1 cellular context compared by ENCODE assay signal in the genomic region with DNA sequence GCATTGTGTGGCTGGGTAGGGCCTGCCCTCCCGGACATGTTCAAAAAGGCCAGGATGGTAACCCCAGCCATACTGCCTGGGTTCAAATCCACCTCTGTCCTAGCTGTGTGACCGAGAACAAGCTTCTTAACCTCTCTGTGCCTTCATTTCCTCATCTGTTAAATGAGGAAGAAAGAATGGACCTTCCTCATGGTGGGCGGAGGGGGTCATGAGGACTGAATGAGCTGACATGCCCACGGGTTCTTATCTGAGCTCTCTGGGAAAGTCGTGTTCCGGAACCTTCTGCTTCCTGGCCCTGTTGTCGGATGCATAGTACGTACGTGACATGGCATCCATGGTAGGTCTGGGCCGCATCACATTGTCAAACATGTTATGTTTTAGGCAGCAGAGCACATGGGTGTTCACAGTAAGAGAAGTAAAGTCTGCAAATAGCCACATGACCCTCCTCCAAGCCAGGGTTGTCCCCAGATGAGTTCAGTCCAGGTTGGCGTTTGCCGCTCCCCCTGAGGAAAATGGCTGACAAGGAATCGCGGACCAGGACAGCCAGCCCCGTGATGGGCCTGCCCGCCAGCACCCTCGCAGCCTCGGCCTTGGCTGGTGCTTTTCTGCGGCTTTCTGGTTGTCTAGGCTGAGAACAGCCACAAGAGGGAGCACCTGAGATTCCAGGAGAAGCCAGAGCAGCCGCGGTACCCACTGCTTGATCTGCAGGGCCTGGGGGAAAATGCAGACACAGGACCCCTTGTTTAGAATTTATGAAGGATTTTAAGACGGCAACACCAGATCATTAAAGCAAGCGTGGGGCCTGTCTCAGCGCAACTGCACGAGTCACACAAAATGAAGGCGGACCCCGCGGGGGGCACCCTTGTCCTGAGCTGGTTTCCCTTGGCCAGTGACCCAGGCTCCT.
TF ChIP-seq lines count a peak whose summit lies in the region.

No MANE protein-coding gene starts in this region.

TF ChIP-seq in HepG2, 621 proteins besides CTCF, POLR2A, EP300 and RAD21 (continued from another document and continues in another):
- TF ChIP-seq, protein P1, sequence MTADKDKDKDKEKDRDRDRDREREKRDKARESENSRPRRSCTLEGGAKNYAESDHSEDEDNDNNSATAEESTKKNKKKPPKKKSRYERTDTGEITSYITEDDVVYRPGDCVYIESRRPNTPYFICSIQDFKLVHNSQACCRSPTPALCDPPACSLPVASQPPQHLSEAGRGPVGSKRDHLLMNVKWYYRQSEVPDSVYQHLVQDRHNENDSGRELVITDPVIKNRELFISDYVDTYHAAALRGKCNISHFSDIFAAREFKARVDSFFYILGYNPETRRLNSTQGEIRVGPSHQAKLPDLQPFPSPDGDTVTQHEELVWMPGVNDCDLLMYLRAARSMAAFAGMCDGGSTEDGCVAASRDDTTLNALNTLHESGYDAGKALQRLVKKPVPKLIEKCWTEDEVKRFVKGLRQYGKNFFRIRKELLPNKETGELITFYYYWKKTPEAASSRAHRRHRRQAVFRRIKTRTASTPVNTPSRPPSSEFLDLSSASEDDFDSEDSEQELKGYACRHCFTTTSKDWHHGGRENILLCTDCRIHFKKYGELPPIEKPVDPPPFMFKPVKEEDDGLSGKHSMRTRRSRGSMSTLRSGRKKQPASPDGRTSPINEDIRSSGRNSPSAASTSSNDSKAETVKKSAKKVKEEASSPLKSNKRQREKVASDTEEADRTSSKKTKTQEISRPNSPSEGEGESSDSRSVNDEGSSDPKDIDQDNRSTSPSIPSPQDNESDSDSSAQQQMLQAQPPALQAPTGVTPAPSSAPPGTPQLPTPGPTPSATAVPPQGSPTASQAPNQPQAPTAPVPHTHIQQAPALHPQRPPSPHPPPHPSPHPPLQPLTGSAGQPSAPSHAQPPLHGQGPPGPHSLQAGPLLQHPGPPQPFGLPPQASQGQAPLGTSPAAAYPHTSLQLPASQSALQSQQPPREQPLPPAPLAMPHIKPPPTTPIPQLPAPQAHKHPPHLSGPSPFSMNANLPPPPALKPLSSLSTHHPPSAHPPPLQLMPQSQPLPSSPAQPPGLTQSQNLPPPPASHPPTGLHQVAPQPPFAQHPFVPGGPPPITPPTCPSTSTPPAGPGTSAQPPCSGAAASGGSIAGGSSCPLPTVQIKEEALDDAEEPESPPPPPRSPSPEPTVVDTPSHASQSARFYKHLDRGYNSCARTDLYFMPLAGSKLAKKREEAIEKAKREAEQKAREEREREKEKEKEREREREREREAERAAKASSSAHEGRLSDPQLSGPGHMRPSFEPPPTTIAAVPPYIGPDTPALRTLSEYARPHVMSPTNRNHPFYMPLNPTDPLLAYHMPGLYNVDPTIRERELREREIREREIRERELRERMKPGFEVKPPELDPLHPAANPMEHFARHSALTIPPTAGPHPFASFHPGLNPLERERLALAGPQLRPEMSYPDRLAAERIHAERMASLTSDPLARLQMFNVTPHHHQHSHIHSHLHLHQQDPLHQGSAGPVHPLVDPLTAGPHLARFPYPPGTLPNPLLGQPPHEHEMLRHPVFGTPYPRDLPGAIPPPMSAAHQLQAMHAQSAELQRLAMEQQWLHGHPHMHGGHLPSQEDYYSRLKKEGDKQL (CRISPR knock-in tag; IDR thresholded peaks at IDR 0.05; ENCODE audit: low read depth) = no peak
- TF ChIP-seq ZIK1 (CRISPR knock-in tag; IDR thresholded peaks at IDR 0.05; ENCODE audit: borderline replicate concordance, low read depth) (no peak), ARHGAP35 (CRISPR knock-in tag; IDR thresholded peaks at IDR 0.05; ENCODE audit: borderline replicate concordance) (no peak), ZNF510 (CRISPR knock-in tag; IDR thresholded peaks at IDR 0.05; ENCODE audit: low read depth) (no peak), ZNF546 (CRISPR knock-in tag; conservative IDR thresholded peaks at IDR 0.05) (no peak), ZNF33B (CRISPR knock-in tag; IDR thresholded peaks at IDR 0.05) (no peak), ZNF644 (CRISPR knock-in tag; IDR thresholded peaks at IDR 0.05; ENCODE audit: low read depth) (no peak), HMG20B (CRISPR knock-in tag; conservative IDR thresholded peaks at IDR 0.05) (no peak), ZNF879 (CRISPR knock-in tag; IDR thresholded peaks at IDR 0.05) (no peak), JDP2 (CRISPR knock-in tag; IDR thresholded peaks at IDR 0.05; ENCODE audit: borderline replicate concordance) (no peak), HOXA5 (CRISPR knock-in tag; IDR thresholded peaks at IDR 0.05) (0 out of 2 replicates have a peak, but pooled peaks have one; percentile 32), NR2F6 (IDR thresholded peaks at IDR 0.05) (no peak), NR2F6 (CRISPR knock-in tag; IDR thresholded peaks at IDR 0.05) (no peak; the same call in 1 of the 2 replicates), TEAD3 (CRISPR knock-in tag; optimal IDR thresholded peaks at IDR 0.05; ENCODE audit: borderline replicate concordance) (peak; percentile 59), RBFOX2 (IDR thresholded peaks at IDR 0.05; ENCODE audit: low read depth, low read length) (no peak), ZNF446 (CRISPR knock-in tag; IDR thresholded peaks at IDR 0.05) (no peak), CCDC6 (CRISPR knock-in tag; IDR thresholded peaks at IDR 0.05) (no peak), NPAS2 (CRISPR knock-in tag; IDR thresholded peaks at IDR 0.05; ENCODE audit: borderline replicate concordance) (no peak), IKZF4 (CRISPR knock-in tag; IDR thresholded peaks at IDR 0.05; ENCODE audit: borderline replicate concordance, low read depth, not compliant biosample characterization) (no peak), ZNF205 (CRISPR knock-in tag; IDR thresholded peaks at IDR 0.05) (peak; percentile 23; the same call in 1 of the 2 replicates), CHCHD3 (CRISPR knock-in tag; IDR thresholded peaks at IDR 0.05) (no peak), ZFP36L2 (CRISPR knock-in tag; IDR thresholded peaks at IDR 0.05) (no peak), KLF15 (CRISPR knock-in tag; IDR thresholded peaks at IDR 0.05; ENCODE audit: borderline replicate concordance) (no peak), ZNF282 (IDR thresholded peaks at IDR 0.05; ENCODE audit: partially characterized antibody) (no peak), SIN3B (IDR thresholded peaks at IDR 0.05; ENCODE audit: low read length) (no peak), HDAC1 (CRISPR knock-in tag; IDR thresholded peaks at IDR 0.05) (no peak; the same call in 1 of the 2 replicates)
- TF ChIP-seq, protein P2, sequence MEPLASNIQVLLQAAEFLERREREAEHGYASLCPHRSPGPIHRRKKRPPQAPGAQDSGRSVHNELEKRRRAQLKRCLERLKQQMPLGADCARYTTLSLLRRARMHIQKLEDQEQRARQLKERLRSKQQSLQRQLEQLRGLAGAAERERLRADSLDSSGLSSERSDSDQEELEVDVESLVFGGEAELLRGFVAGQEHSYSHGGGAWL (CRISPR knock-in tag; IDR thresholded peaks at IDR 0.05) = no peak
- TF ChIP-seq, protein P3, sequence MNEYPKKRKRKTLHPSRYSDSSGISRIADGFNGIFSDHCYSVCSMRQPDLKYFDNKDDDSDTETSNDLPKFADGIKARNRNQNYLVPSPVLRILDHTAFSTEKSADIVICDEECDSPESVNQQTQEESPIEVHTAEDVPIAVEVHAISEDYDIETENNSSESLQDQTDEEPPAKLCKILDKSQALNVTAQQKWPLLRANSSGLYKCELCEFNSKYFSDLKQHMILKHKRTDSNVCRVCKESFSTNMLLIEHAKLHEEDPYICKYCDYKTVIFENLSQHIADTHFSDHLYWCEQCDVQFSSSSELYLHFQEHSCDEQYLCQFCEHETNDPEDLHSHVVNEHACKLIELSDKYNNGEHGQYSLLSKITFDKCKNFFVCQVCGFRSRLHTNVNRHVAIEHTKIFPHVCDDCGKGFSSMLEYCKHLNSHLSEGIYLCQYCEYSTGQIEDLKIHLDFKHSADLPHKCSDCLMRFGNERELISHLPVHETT (CRISPR knock-in tag; conservative IDR thresholded peaks at IDR 0.05) = no peak
- TF ChIP-seq, protein P4, sequence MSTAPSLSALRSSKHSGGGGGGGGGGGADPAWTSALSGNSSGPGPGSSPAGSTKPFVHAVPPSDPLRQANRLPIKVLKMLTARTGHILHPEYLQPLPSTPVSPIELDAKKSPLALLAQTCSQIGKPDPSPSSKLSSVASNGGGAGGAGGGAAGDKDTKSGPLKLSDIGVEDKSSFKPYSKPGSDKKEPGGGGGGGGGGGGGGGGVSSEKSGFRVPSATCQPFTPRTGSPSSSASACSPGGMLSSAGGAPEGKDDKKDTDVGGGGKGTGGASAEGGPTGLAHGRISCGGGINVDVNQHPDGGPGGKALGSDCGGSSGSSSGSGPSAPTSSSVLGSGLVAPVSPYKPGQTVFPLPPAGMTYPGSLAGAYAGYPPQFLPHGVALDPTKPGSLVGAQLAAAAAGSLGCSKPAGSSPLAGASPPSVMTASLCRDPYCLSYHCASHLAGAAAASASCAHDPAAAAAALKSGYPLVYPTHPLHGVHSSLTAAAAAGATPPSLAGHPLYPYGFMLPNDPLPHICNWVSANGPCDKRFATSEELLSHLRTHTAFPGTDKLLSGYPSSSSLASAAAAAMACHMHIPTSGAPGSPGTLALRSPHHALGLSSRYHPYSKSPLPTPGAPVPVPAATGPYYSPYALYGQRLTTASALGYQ (CRISPR knock-in tag; IDR thresholded peaks at IDR 0.05) = no peak
- TF ChIP-seq, protein P5, sequence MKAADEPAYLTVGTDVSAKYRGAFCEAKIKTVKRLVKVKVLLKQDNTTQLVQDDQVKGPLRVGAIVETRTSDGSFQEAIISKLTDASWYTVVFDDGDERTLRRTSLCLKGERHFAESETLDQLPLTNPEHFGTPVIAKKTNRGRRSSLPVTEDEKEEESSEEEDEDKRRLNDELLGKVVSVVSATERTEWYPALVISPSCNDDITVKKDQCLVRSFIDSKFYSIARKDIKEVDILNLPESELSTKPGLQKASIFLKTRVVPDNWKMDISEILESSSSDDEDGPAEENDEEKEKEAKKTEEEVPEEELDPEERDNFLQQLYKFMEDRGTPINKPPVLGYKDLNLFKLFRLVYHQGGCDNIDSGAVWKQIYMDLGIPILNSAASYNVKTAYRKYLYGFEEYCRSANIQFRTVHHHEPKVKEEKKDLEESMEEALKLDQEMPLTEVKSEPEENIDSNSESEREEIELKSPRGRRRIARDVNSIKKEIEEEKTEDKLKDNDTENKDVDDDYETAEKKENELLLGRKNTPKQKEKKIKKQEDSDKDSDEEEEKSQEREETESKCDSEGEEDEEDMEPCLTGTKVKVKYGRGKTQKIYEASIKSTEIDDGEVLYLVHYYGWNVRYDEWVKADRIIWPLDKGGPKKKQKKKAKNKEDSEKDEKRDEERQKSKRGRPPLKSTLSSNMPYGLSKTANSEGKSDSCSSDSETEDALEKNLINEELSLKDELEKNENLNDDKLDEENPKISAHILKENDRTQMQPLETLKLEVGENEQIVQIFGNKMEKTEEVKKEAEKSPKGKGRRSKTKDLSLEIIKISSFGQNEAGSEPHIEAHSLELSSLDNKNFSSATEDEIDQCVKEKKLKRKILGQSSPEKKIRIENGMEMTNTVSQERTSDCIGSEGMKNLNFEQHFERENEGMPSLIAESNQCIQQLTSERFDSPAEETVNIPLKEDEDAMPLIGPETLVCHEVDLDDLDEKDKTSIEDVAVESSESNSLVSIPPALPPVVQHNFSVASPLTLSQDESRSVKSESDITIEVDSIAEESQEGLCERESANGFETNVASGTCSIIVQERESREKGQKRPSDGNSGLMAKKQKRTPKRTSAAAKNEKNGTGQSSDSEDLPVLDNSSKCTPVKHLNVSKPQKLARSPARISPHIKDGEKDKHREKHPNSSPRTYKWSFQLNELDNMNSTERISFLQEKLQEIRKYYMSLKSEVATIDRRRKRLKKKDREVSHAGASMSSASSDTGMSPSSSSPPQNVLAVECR (CRISPR knock-in tag; IDR thresholded peaks at IDR 0.05; ENCODE audit: borderline replicate concordance) = no peak
- TF ChIP-seq, protein P6, sequence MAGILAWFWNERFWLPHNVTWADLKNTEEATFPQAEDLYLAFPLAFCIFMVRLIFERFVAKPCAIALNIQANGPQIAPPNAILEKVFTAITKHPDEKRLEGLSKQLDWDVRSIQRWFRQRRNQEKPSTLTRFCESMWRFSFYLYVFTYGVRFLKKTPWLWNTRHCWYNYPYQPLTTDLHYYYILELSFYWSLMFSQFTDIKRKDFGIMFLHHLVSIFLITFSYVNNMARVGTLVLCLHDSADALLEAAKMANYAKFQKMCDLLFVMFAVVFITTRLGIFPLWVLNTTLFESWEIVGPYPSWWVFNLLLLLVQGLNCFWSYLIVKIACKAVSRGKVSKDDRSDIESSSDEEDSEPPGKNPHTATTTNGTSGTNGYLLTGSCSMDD (CRISPR knock-in tag; IDR thresholded peaks at IDR 0.05) = no peak
- TF ChIP-seq, protein P7, sequence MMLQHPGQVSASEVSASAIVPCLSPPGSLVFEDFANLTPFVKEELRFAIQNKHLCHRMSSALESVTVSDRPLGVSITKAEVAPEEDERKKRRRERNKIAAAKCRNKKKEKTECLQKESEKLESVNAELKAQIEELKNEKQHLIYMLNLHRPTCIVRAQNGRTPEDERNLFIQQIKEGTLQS (CRISPR knock-in tag; IDR thresholded peaks at IDR 0.05) = no peak
- TF ChIP-seq, protein P8, sequence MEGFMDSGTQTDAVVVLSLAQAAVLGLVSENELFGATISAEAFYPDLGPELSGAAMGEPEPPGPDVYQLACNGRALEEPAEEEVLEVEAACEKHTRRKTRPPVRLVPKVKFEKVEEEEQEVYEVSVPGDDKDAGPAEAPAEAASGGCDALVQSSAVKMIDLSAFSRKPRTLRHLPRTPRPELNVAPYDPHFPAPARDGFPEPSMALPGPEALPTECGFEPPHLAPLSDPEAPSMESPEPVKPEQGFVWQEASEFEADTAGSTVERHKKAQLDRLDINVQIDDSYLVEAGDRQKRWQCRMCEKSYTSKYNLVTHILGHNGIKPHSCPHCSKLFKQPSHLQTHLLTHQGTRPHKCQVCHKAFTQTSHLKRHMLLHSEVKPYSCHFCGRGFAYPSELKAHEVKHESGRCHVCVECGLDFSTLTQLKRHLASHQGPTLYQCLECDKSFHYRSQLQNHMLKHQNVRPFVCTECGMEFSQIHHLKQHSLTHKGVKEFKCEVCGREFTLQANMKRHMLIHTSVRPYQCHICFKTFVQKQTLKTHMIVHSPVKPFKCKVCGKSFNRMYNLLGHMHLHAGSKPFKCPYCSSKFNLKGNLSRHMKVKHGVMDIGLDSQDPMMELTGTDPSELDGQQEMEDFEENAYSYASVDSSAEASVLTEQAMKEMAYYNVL (CRISPR knock-in tag; IDR thresholded peaks at IDR 0.05; ENCODE audit: borderline replicate concordance) = peak; percentile 65; the same call in 1 of the 2 replicates
- TF ChIP-seq, protein P9, sequence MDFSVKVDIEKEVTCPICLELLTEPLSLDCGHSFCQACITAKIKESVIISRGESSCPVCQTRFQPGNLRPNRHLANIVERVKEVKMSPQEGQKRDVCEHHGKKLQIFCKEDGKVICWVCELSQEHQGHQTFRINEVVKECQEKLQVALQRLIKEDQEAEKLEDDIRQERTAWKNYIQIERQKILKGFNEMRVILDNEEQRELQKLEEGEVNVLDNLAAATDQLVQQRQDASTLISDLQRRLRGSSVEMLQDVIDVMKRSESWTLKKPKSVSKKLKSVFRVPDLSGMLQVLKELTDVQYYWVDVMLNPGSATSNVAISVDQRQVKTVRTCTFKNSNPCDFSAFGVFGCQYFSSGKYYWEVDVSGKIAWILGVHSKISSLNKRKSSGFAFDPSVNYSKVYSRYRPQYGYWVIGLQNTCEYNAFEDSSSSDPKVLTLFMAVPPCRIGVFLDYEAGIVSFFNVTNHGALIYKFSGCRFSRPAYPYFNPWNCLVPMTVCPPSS (IDR thresholded peaks at IDR 0.05) = no peak
- TF ChIP-seq, protein P10, sequence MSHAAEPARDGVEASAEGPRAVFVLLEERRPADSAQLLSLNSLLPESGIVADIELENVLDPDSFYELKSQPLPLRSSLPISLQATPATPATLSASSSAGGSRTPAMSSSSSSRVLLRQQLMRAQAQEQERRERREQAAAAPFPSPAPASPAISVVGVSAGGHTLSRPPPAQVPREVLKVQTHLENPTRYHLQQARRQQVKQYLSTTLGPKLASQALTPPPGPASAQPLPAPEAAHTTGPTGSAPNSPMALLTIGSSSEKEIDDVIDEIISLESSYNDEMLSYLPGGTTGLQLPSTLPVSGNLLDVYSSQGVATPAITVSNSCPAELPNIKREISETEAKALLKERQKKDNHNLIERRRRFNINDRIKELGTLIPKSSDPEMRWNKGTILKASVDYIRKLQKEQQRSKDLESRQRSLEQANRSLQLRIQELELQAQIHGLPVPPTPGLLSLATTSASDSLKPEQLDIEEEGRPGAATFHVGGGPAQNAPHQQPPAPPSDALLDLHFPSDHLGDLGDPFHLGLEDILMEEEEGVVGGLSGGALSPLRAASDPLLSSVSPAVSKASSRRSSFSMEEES (CRISPR knock-in tag; IDR thresholded peaks at IDR 0.05) = 0 out of 2 replicates have a peak, but pooled peaks have one; percentile 31
